Comparison of ENCODE assay signal across 24 cellular contexts in the genomic region with DNA sequence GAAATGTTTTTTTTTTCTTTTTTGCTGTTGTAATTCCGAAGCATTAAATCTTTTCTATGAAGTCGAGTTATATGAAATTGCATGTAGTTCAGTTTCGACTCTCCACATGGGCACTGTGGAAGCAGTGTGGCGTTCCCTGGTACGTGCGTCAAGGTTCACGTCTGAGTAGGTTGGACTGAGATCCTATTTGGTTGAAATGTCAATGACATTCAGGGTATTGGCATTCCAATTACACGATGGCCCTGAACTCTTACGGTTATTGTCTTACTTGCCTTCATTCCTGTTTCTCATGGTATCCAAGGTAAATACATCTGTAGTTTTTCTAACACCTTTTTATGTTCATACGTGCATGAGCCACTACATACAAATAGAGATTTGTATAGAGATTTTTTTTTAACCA.
"Had no signal": no experiment of that assay in that cellular context is flagged by ENCODE, and none has a peak within 500 bp of the region (broad histone marks: within the 10 kb centered on the region; RNA-seq: fewer than 3 reads in every experiment).

No MANE protein-coding gene starts in this region.

- H3K27ac ChIP-seq: colonic mucosa, esophagus squamous epithelium, gastroesophageal sphincter, left lung, pancreas, spleen, tibial nerve had no signal

- H3K27ac Mint-ChIP-seq: naive B cell; nephron; progenitor cell of endocrine pancreas; stimulated activated memory B cell treated with anti-CD40 and anti-IgM and Interleukin-4, amounts not matched to agents 10 μg/mL and 1 μg/mL and 100 μg/mL, for 72 hours; stimulated activated naive CD8-positive, alpha-beta T cell treated with anti-CD3 and anti-CD28 coated beads, Interleukin-15, Interleukin-2, amounts not matched to agents 100 ng/mL and 50 ng/mL, for 24 hours had no signal

- H3K27me3 Mint-ChIP-seq: progenitor cell of endocrine pancreas had no signal

- H3K36me3 Mint-ChIP-seq: naive B cell; stimulated activated memory B cell treated with anti-CD40 and anti-IgM and Interleukin-4, amounts not matched to agents 10 μg/mL and 1 μg/mL and 100 μg/mL, for 72 hours had no signal

- H3K4me1 ChIP-seq: colonic mucosa, esophagus squamous epithelium, left lung, spleen, tibial nerve had no signal

- H3K27me3 ChIP-seq: colonic mucosa, esophagus squamous epithelium, gastroesophageal sphincter, left lung, pancreas, spleen, tibial nerve had no signal

- H3K36me3 ChIP-seq: colonic mucosa, esophagus squamous epithelium, gastroesophageal sphincter, left lung, spleen, tibial nerve had no signal

- H3K4me3 ChIP-seq: colonic mucosa, esophagus squamous epithelium, gastroesophageal sphincter, left lung, pancreas, spleen, tibial nerve had no signal

- DNase-seq: cerebellar nuclear complex; colonic mucosa; dermis blood vessel endothelial cell; esophagus squamous epithelium; foreskin fibroblast; glutamatergic neuron; hypothalamus; kidney glomerular epithelial cell; left lung; mesendoderm; naive B cell; occipital lobe; pancreas; spleen; stimulated activated CD4-positive, alpha-beta T cell treated with anti-CD3 and anti-CD28 coated beads, Interleukin-15, amount 100 ng/mL, for 24 hours; stimulated activated CD4-positive, alpha-beta T cell treated with anti-CD3 and anti-CD28 coated beads, Interleukin-1b, Interleukin-23, amount 100 ng/mL, for 48 hours; stimulated activated CD4-positive, alpha-beta T cell treated with anti-CD3 and anti-CD28 coated beads, Interleukin-4, amount 100 ng/mL, for 24 hours had no signal

- H3K9me3 Mint-ChIP-seq: naive B cell; nephron; stimulated activated memory B cell treated with anti-CD40 and anti-IgM and Interleukin-4, amounts not matched to agents 10 μg/mL and 1 μg/mL and 100 μg/mL, for 72 hours; stimulated activated naive CD8-positive, alpha-beta T cell treated with anti-CD3 and anti-CD28 coated beads, Interleukin-15, Interleukin-2, amounts not matched to agents 100 ng/mL and 50 ng/mL, for 24 hours had no signal

- H3K9me3 ChIP-seq: colonic mucosa, esophagus squamous epithelium, gastroesophageal sphincter, left lung, pancreas, spleen, tibial nerve had no signal

- H3K4me1 Mint-ChIP-seq: naive B cell; stimulated activated memory B cell treated with anti-CD40 and anti-IgM and Interleukin-4, amounts not matched to agents 10 μg/mL and 1 μg/mL and 100 μg/mL, for 72 hours had no signal

- ATAC-seq: gastroesophageal sphincter; left lung; sciatic nerve; stimulated activated memory B cell treated with anti-CD40 and anti-IgM and Interleukin-4, amounts not matched to agents 10 μg/mL and 1 μg/mL and 100 μg/mL, for 72 hours had no signal

- H3K4me3 Mint-ChIP-seq: naive B cell; nephron; stimulated activated memory B cell treated with anti-CD40 and anti-IgM and Interleukin-4, amounts not matched to agents 10 μg/mL and 1 μg/mL and 100 μg/mL, for 72 hours; stimulated activated naive CD8-positive, alpha-beta T cell treated with anti-CD3 and anti-CD28 coated beads, Interleukin-15, Interleukin-2, amounts not matched to agents 100 ng/mL and 50 ng/mL, for 24 hours had no signal
